ENCODE assay signal across 14 cellular contexts in the genomic region with DNA sequence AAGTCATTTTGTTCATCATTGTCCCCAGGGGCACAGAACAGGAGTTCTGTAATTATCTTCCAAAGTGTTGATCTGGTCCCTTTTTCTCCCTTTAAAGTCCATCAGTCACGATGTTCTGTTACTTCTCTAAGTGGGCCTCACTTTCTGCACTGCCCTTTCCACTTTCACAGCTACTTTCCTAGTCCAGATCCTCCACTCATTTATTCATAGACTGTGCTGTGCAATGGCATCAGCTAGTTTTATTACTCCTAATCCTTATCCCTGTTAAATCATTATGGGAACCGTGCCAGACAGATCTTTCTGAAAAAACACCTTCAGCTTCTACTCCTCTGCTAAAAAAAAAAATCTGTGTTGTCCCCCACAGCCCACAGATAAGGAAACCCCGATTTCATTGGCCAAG.
"Had no signal": no experiment of that assay in that cellular context is flagged by ENCODE, and none has a peak within 500 bp of the region (broad histone marks: within the 10 kb centered on the region; RNA-seq: fewer than 3 reads in every experiment).

No MANE protein-coding gene starts in this region.

- H3K36me3 Mint-ChIP-seq: activated naive CD4-positive, alpha-beta T cell treated with anti-CD3 and anti-CD28 coated beads, Interleukin-2, amount 50 U/mL, for 24 hours; naive thymus-derived CD8-positive, alpha-beta T cell had no signal

- H3K27ac ChIP-seq: esophagus muscularis mucosa, parathyroid adenoma, sigmoid colon, WERI-Rb-1 had no signal

- ATAC-seq: naive thymus-derived CD8-positive, alpha-beta T cell; stimulated activated naive CD8-positive, alpha-beta T cell treated with anti-CD3 and anti-CD28 coated beads, Interleukin-15, Interleukin-2, amounts not matched to agents 100 U/mL and 50 U/mL, for 24 hours had no signal

- H3K9me3 ChIP-seq: esophagus muscularis mucosa, sigmoid colon, tibial artery had no signal

- H3K4me3 ChIP-seq: esophagus muscularis mucosa, sigmoid colon, tibial artery had no signal

- H3K27me3 ChIP-seq: esophagus muscularis mucosa, sigmoid colon, tibial artery had no signal

- DNase-seq: activated CD4-positive, alpha-beta T cell treated with anti-CD3 and anti-CD28 coated beads for 1 hour; activated CD8-positive, alpha-beta memory T cell treated with anti-CD3 and anti-CD28 coated beads for 24 hours; activated gamma-delta T cell; effector CD4-positive, alpha-beta T cell; naive thymus-derived CD8-positive, alpha-beta T cell; sigmoid colon; stimulated activated CD8-positive, alpha-beta memory T cell treated with anti-CD3 and anti-CD28 coated beads, Interleukin-4, amount 100 ng/mL, for 48 hours; stimulated activated naive CD8-positive, alpha-beta T cell treated with anti-CD3 and anti-CD28 coated beads, Interleukin-15, Interleukin-2, amounts not matched to agents 100 U/mL and 50 U/mL, for 24 hours; tibial artery; WERI-Rb-1 had no signal

- H3K4me3 Mint-ChIP-seq: activated naive CD4-positive, alpha-beta T cell treated with anti-CD3 and anti-CD28 coated beads, Interleukin-2, amount 50 U/mL, for 24 hours; memory B cell; naive thymus-derived CD8-positive, alpha-beta T cell had no signal

- H3K27ac Mint-ChIP-seq: activated naive CD4-positive, alpha-beta T cell treated with anti-CD3 and anti-CD28 coated beads, Interleukin-2, amount 50 U/mL, for 24 hours; memory B cell; naive thymus-derived CD8-positive, alpha-beta T cell had no signal

- H3K27me3 Mint-ChIP-seq: memory B cell had no signal

- H3K36me3 ChIP-seq: esophagus muscularis mucosa, sigmoid colon, tibial artery, WERI-Rb-1 had no signal

- H3K4me1 Mint-ChIP-seq: activated naive CD4-positive, alpha-beta T cell treated with anti-CD3 and anti-CD28 coated beads, Interleukin-2, amount 50 U/mL, for 24 hours; naive thymus-derived CD8-positive, alpha-beta T cell had no signal

- H3K9me3 Mint-ChIP-seq: activated naive CD4-positive, alpha-beta T cell treated with anti-CD3 and anti-CD28 coated beads, Interleukin-2, amount 50 U/mL, for 24 hours; memory B cell had no signal

- H3K4me1 ChIP-seq: parathyroid adenoma had no signal
